Comparison of ENCODE assay signal across 9 cellular contexts in genomic region chr19:1862068-1862423, GRCh38. TPM values are rescaled to one million over a fixed set of nuclear protein-coding genes. Genes with fewer than 3 reads are reported as not detected.
DNase-seq lines count a peak whose midpoint lies in the region; ATAC-seq and TF ChIP-seq lines count a peak whose summit lies in the region.
"Had no signal": no experiment of that assay in that cellular context is flagged by ENCODE, and none has a peak within 500 bp of the region (broad histone marks: within the 10 kb centered on the region; RNA-seq: fewer than 3 reads in every experiment).

No MANE protein-coding gene starts in this region.

- H3K27me3 ChIP-seq in liver (ENCODE audit: control insufficient read depth in 4 of 4, insufficient read depth in 4 of 4, low read length in 3 of 4), result no peaks in the 10 kb centered on the region
- H3K27me3 ChIP-seq in thyroid gland, result no peaks in the 10 kb centered on the region

- H3K36me3 ChIP-seq in liver (ENCODE audit: control insufficient read depth in 4 of 4, insufficient read depth in 3 of 4, low read depth in 1 of 4, low read length in 3 of 4), result no peaks in the 10 kb centered on the region
- H3K36me3 ChIP-seq in thyroid gland, result no peaks in the 10 kb centered on the region

- TF ChIP-seq RAD21 in liver (IDR thresholded peaks at IDR 0.05), result no peak

- peaks cover 31 to 68% (median 50%) of the 10 kb centered on the region in 4 donors for H3K4me1 ChIP-seq in liver (ENCODE audit: control insufficient read depth in 4 of 4, insufficient read depth in 4 of 4, low read length in 3 of 4)
- peaks cover 33 to 51% of the 10 kb centered on the region in 2 donors for H3K4me1 ChIP-seq in thyroid gland

- no peaks in the 10 kb centered on the region for H3K27me3 Mint-ChIP-seq in activated CD8-positive, alpha-beta memory T cell treated with anti-CD3 and anti-CD28 coated beads, Interleukin-2, amount 10 ng/mL, durations not matched to agents 7 days and 5 days
- no peaks in the 10 kb centered on the region for H3K27me3 Mint-ChIP-seq in activated naive CD8-positive, alpha-beta T cell treated with anti-CD3 and anti-CD28 coated beads for 36 hours

- intact Hi-C loops in thyroid gland (cut with DNase I), result no loop called here

- no peak for DNase-seq in activated CD8-positive, alpha-beta memory T cell treated with anti-CD3 and anti-CD28 coated beads, Interleukin-2, amount 10 ng/mL, durations not matched to agents 7 days and 5 days
- DNase-seq in activated CD8-positive, alpha-beta memory T cell treated with anti-CD3 and anti-CD28 coated beads, Interleukin-2, amount 50 U/mL, for 48 hours, result no peak
- no peak for DNase-seq in activated naive CD8-positive, alpha-beta T cell treated with anti-CD3 and anti-CD28 coated beads for 36 hours
- DNase-seq in thyroid gland, result no peak
- DNase-seq in superior temporal gyrus (ENCODE audit: extremely low spot score), result no peak
- no peak for DNase-seq in stimulated activated CD8-positive, alpha-beta memory T cell treated with anti-CD3 and anti-CD28 coated beads, Interleukin-4, amount 100 ng/mL, for 48 hours

- no peak for TF ChIP-seq POLR2A in thyroid gland (IDR thresholded peaks at IDR 0.05)

- peak overlapping the region; percentile 80 to 94 (median 82) for H3K4me3 ChIP-seq in liver (ENCODE audit: low read depth in 1 of 3, low read length in 3 of 3)
- H3K4me3 ChIP-seq in thyroid gland (replicated peaks in 1 of 3), result peak overlapping the region; percentile 19 to 72 (median 37)

- H3K27ac Mint-ChIP-seq in activated CD8-positive, alpha-beta memory T cell treated with anti-CD3 and anti-CD28 coated beads, Interleukin-2, amount 10 ng/mL, durations not matched to agents 7 days and 5 days, result peak overlapping the region; percentile 90
- peak overlapping the region; percentile 91 for H3K27ac Mint-ChIP-seq in activated naive CD8-positive, alpha-beta T cell treated with anti-CD3 and anti-CD28 coated beads for 36 hours

- CTCF ChIA-PET in activated CD8-positive, alpha-beta memory T cell treated with anti-CD3 and anti-CD28 coated beads, Interleukin-2, amount 10 ng/mL, durations not matched to agents 7 days and 5 days (lab: Charles Lee), result no interaction called here

- H3K4me3 Mint-ChIP-seq in activated CD8-positive, alpha-beta memory T cell treated with anti-CD3 and anti-CD28 coated beads, Interleukin-2, amount 10 ng/mL, durations not matched to agents 7 days and 5 days, result peak overlapping the region; percentile 85
- H3K4me3 Mint-ChIP-seq in activated naive CD8-positive, alpha-beta T cell treated with anti-CD3 and anti-CD28 coated beads for 36 hours, result peak overlapping the region; percentile 91

- H3K9me3 ChIP-seq in liver (ENCODE audit: control insufficient read depth in 4 of 4, low read length in 3 of 4) (no peaks in the 10 kb centered on the region), thyroid gland (no peaks in the 10 kb centered on the region)

- no peaks in the 10 kb centered on the region for H3K36me3 Mint-ChIP-seq in activated CD8-positive, alpha-beta memory T cell treated with anti-CD3 and anti-CD28 coated beads, Interleukin-2, amount 10 ng/mL, durations not matched to agents 7 days and 5 days
- peaks cover 9% of the 10 kb centered on the region for H3K36me3 Mint-ChIP-seq in activated naive CD8-positive, alpha-beta T cell treated with anti-CD3 and anti-CD28 coated beads for 36 hours

- no peak overlapping the region for H3K9ac ChIP-seq in liver (ENCODE audit: low read depth in 1 of 2, low read length in 2 of 2)

- WGBS in liver, result 8% methylated on average over 21 of the region's 21 CpGs
- WGBS in thyroid gland, 2 donors, result 22 to 26% methylated on average over 19 to 21 of the region's 21 CpGs

- no peak for TF ChIP-seq CTCF in liver (IDR thresholded peaks at IDR 0.05; ENCODE audit: low read depth, low read length, missing input control)
- no peak for TF ChIP-seq CTCF in thyroid gland (IDR thresholded peaks at IDR 0.05)

- no peaks in the 10 kb centered on the region for H3K9me3 Mint-ChIP-seq in activated CD8-positive, alpha-beta memory T cell treated with anti-CD3 and anti-CD28 coated beads, Interleukin-2, amount 10 ng/mL, durations not matched to agents 7 days and 5 days (ENCODE audit: low read depth)
- H3K9me3 Mint-ChIP-seq in activated naive CD8-positive, alpha-beta T cell treated with anti-CD3 and anti-CD28 coated beads for 36 hours, result no peaks in the 10 kb centered on the region

- H3K27ac ChIP-seq in liver (ENCODE audit: low read depth in 1 of 2, low read length in 2 of 2), result peak overlapping the region; percentile 8 to 79
- H3K27ac ChIP-seq in thyroid gland, result peak overlapping the region in 1 of 3 donors; percentile 41

- ATAC-seq in activated CD8-positive, alpha-beta memory T cell treated with anti-CD3 and anti-CD28 coated beads, Interleukin-2, amount 10 ng/mL, durations not matched to agents 7 days and 5 days, result no peak
- no peak for ATAC-seq in GM18867 (IDR thresholded peaks at IDR 0.05; ENCODE audit: unreplicated experiment)
- ATAC-seq: left lobe of liver had no signal

- peaks cover 33% of the 10 kb centered on the region for H3K4me1 Mint-ChIP-seq in activated CD8-positive, alpha-beta memory T cell treated with anti-CD3 and anti-CD28 coated beads, Interleukin-2, amount 10 ng/mL, durations not matched to agents 7 days and 5 days
- H3K4me1 Mint-ChIP-seq in activated naive CD8-positive, alpha-beta T cell treated with anti-CD3 and anti-CD28 coated beads for 36 hours, result peaks cover 23% of the 10 kb centered on the region

TF ChIP-seq in liver, 16 proteins besides CTCF, POLR2A, EP300 and RAD21:
- TF ChIP-seq FOXA1 (IDR thresholded peaks at IDR 0.05), result no peak
- TF ChIP-seq TAF1 (conservative IDR thresholded peaks at IDR 0.05), result no peak
- TF ChIP-seq, protein P1, sequence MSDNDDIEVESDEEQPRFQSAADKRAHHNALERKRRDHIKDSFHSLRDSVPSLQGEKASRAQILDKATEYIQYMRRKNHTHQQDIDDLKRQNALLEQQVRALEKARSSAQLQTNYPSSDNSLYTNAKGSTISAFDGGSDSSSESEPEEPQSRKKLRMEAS (IDR thresholded peaks at IDR 0.05), result no peak
- TF ChIP-seq NR2F2 (IDR thresholded peaks at IDR 0.05), result no peak
TF ChIP-seq in liver: peak in this region for 0.

RNA-seq across cellular contexts. Expression of gene KLF16, which starts 1.3 kb away (rescaled TPM):
- total RNA-seq in activated CD8-positive, alpha-beta memory T cell treated with anti-CD3 and anti-CD28 coated beads, Interleukin-2, amount 10 ng/mL, durations not matched to agents 7 days and 5 days, result 10 to 100 TPM; 22.6 to 28.1 TPM
- 10 to 100 TPM; 37.9 to 39.0 TPM for total RNA-seq in activated naive CD8-positive, alpha-beta T cell treated with anti-CD3 and anti-CD28 coated beads for 36 hours
- total RNA-seq in liver (1 to 10 TPM; 4.4 to 7.6 TPM), thyroid gland (1 to 10 TPM; 1.8 to 6.4 (median 3.4) TPM)
- 10 to 100 TPM in 1 of 2 donors, 1 to 10 TPM in 1; 1.2 to 14.8 TPM for polyA plus RNA-seq in liver

RNA-seq across cellular contexts. Expression of gene REXO1, which starts 13.8 kb away (rescaled TPM):
- total RNA-seq in activated CD8-positive, alpha-beta memory T cell treated with anti-CD3 and anti-CD28 coated beads, Interleukin-2, amount 10 ng/mL, durations not matched to agents 7 days and 5 days, result 10 to 100 TPM; 58.4 to 68.4 TPM
- total RNA-seq in activated naive CD8-positive, alpha-beta T cell treated with anti-CD3 and anti-CD28 coated beads for 36 hours, result 10 to 100 TPM; 53.1 to 54.2 TPM
- 10 to 100 TPM in 1 of 2 donors, 1 to 10 TPM in 1; 8.3 to 11.5 TPM for total RNA-seq in liver
- polyA plus RNA-seq in liver, result 10 to 100 TPM in 1 of 2 donors, 1 to 10 TPM in 1; 2.0 to 10.0 TPM
- 10 to 100 TPM; 14.0 to 21.8 (median 17.2) TPM for total RNA-seq in thyroid gland

RNA-seq across cellular contexts. Expression of gene ABHD17A, which starts 23.2 kb away (rescaled TPM):
- total RNA-seq in activated CD8-positive, alpha-beta memory T cell treated with anti-CD3 and anti-CD28 coated beads, Interleukin-2, amount 10 ng/mL, durations not matched to agents 7 days and 5 days, result 100 to 1,000 TPM; 156 to 189 TPM
- 100 to 1,000 TPM in 1 of 2 experiments, 10 to 100 TPM in 1; 98.7 to 106 TPM for total RNA-seq in activated naive CD8-positive, alpha-beta T cell treated with anti-CD3 and anti-CD28 coated beads for 36 hours
- 10 to 100 TPM; 25.4 to 28.6 TPM for total RNA-seq in liver
- polyA plus RNA-seq in liver, result 10 to 100 TPM in 1 of 2 donors, 1 to 10 TPM in 1; 8.1 to 30.2 TPM
- 100 to 1,000 TPM in 1 of 4 donors, 10 to 100 TPM in 3; 86.8 to 134 (median 91.4) TPM for total RNA-seq in thyroid gland

RNA-seq across cellular contexts. Expression of gene ADAT3, which starts 43.2 kb away (rescaled TPM):
- total RNA-seq in activated CD8-positive, alpha-beta memory T cell treated with anti-CD3 and anti-CD28 coated beads, Interleukin-2, amount 10 ng/mL, durations not matched to agents 7 days and 5 days, result 10 to 100 TPM in 1 of 2 experiments, 1 to 10 TPM in 1; 9.3 to 11.4 TPM
- total RNA-seq in activated naive CD8-positive, alpha-beta T cell treated with anti-CD3 and anti-CD28 coated beads for 36 hours, result 1 to 10 TPM; 5.7 to 5.9 TPM
- total RNA-seq in liver, result 1 to 10 TPM; 1.3 to 3.3 TPM
- polyA plus RNA-seq in liver, result 1 to 10 TPM; 1.4 to 2.8 TPM
- 10 to 100 TPM in 2 of 4 donors, 1 to 10 TPM in 2; 4.0 to 14.6 (median 8.3) TPM for total RNA-seq in thyroid gland

RNA-seq across cellular contexts. Expression of gene SCAMP4, which starts 43.2 kb away (rescaled TPM):
- 10 to 100 TPM; 32.9 to 34.8 TPM for total RNA-seq in activated CD8-positive, alpha-beta memory T cell treated with anti-CD3 and anti-CD28 coated beads, Interleukin-2, amount 10 ng/mL, durations not matched to agents 7 days and 5 days
- total RNA-seq in activated naive CD8-positive, alpha-beta T cell treated with anti-CD3 and anti-CD28 coated beads for 36 hours, result 10 to 100 TPM; 31.0 to 35.0 TPM
- total RNA-seq in liver, result 10 to 100 TPM; 16.4 to 16.8 TPM
- 10 to 100 TPM; 13.0 to 22.1 TPM for polyA plus RNA-seq in liver
- 100 to 1,000 TPM in 3 of 4 donors, 10 to 100 TPM in 1; 69.5 to 269 (median 137) TPM for total RNA-seq in thyroid gland
